8 cellular contexts compared by ENCODE assay signal in the genomic region with DNA sequence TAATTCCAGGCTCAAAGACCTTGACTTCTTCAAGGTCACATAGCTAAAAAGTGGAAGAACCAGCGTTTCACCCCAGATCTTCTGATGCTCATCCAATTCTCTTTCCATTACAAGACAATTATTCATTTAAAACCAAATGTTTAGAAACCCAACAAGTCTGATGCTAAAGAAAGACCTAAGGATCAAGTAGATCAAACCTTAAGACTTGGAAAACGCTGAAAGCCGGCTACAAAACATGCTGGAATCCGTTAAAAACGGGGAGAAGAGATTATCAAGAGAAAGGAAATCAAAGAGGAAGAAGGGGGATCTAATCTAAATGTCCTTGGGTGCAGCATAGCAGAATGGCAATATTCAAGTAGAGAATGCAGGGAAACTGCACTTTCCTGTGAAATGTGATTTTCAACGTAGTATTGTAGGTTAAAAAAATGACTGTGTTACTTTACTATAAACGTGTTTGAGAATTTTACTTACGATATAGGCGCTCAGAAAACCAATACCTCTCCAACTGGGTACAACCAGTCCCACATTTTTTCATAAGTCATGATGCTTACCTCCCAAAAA. TPM values are rescaled to one million over a fixed set of nuclear protein-coding genes. Genes with fewer than 3 reads are reported as not detected.
DNase-seq lines count a peak whose midpoint lies in the region; ATAC-seq and TF ChIP-seq lines count a peak whose summit lies in the region.

No MANE protein-coding gene starts in this region.

- POLR2A ChIA-PET in CD4-positive, alpha-beta memory T cell (lab: Charles Lee; ENCODE audit: partially characterized antibody): no interaction called here

- H3K27me3 Mint-ChIP-seq in CD4-positive, alpha-beta memory T cell: no peaks in the 10 kb centered on the region

- peaks cover 10 to 26% (median 16%) of the 10 kb centered on the region in 4 donors for H3K4me1 Mint-ChIP-seq in CD4-positive, alpha-beta memory T cell

- H3K27me3 ChIP-seq in CD4-positive, alpha-beta memory T cell (ENCODE audit: insufficient read depth, low read length): no peaks in the 10 kb centered on the region
- H3K27me3 ChIP-seq in OCI-LY3 (ENCODE audit: low read depth, low read length): peaks cover 16% of the 10 kb centered on the region
- no peaks in the 10 kb centered on the region for H3K27me3 ChIP-seq in ovary

- TF ChIP-seq CTCF in OCI-LY3 (IDR thresholded peaks at IDR 0.05; ENCODE audit: low read depth, low read length) (no peak), epithelial cell of esophagus (IDR thresholded peaks at IDR 0.05; ENCODE audit: insufficient read depth, low read depth, low read length, missing control alignments) (no peak), ovary (IDR thresholded peaks at IDR 0.05) (no peak)

- H3K27ac ChIP-seq in CD4-positive, alpha-beta memory T cell (ENCODE audit: low read depth, low read length): peak overlapping the region; percentile 26
- H3K27ac ChIP-seq in OCI-LY3 (ENCODE audit: low read length) (no peak overlapping the region), ovary (no peak overlapping the region)

- no peak for TF ChIP-seq EP300 in ovary (IDR thresholded peaks at IDR 0.05)

- 12 to 26% (median 17%) methylated on average over 9 of the region's 9 CpGs for WGBS in ovary, 3 donors

- H3K4me1 ChIP-seq in CD4-positive, alpha-beta memory T cell (ENCODE audit: insufficient read depth, low read length): peaks cover 12% of the 10 kb centered on the region
- H3K4me1 ChIP-seq in OCI-LY3 (ENCODE audit: low read length) (peaks cover 11% of the 10 kb centered on the region), ovary (ENCODE audit: insufficient read depth) (peaks cover 4% of the 10 kb centered on the region)

- H2AFZ ChIP-seq in OCI-LY3 (ENCODE audit: low read depth, low read length): no peak overlapping the region

- ATAC-seq in GM19395 (IDR thresholded peaks at IDR 0.05; ENCODE audit: unreplicated experiment): no peak

- H3K4me2 ChIP-seq in OCI-LY3 (ENCODE audit: low read length): peak overlapping the region; percentile 100

- intact Hi-C loops in CD4-positive, alpha-beta memory T cell (cut with micrococcal nuclease): loop anchor here (2.0 kb wide), 2 partner anchors 37 to 131 kb away; a partner anchor contains a TSS
- intact Hi-C loops in ovary (cut with DNase I): no loop called here

- no peaks in the 10 kb centered on the region for H3K36me3 ChIP-seq in CD4-positive, alpha-beta memory T cell (ENCODE audit: insufficient read depth, low read length)
- H3K36me3 ChIP-seq in OCI-LY3 (replicated peaks; ENCODE audit: low read depth, low read length) (no peaks in the 10 kb centered on the region), ovary (no peaks in the 10 kb centered on the region)

- H3K36me3 Mint-ChIP-seq in CD4-positive, alpha-beta memory T cell: peaks cover 0 to 4% of the 10 kb centered on the region in 2 donors

- H3K9me3 Mint-ChIP-seq in CD4-positive, alpha-beta memory T cell: no peaks in the 10 kb centered on the region

- no peaks in the 10 kb centered on the region for H3K9me3 ChIP-seq in CD4-positive, alpha-beta memory T cell (ENCODE audit: control insufficient read depth in 1 of 2, low read length in 2 of 2)
- H3K9me3 ChIP-seq in OCI-LY3 (ENCODE audit: insufficient read depth, low read length) (no peaks in the 10 kb centered on the region), ovary (no peaks in the 10 kb centered on the region)

- peak overlapping the region; percentile 1 to 55 for H3K4me3 ChIP-seq in CD4-positive, alpha-beta memory T cell (ENCODE audit: low read length in 2 of 2)
- H3K4me3 ChIP-seq in OCI-LY3 (ENCODE audit: low read length): peak overlapping the region; percentile 99
- H3K4me3 ChIP-seq in epithelial cell of esophagus (ENCODE audit: low read length): peak overlapping the region; percentile 72
- H3K4me3 ChIP-seq in ovary: peak overlapping the region; percentile 69

- H4K20me1 ChIP-seq in OCI-LY3 (ENCODE audit: insufficient read depth, low read length): no peaks in the 10 kb centered on the region

- H3K9ac ChIP-seq in OCI-LY3 (ENCODE audit: low read length): peak overlapping the region; percentile 74; the same call in 1 of the 2 replicates

- TF ChIP-seq POLR2A in ovary (IDR thresholded peaks at IDR 0.05): no peak

- peak overlapping the region; percentile 86 to 96 (median 92) for H3K4me3 Mint-ChIP-seq in CD4-positive, alpha-beta memory T cell

- no peak for DNase-seq in CD4-positive, alpha-beta memory T cell
- DNase-seq in epithelial cell of esophagus (ENCODE audit: low read depth) (no peak), ovary (no peak), NCI-H1092 (lab: John Stamatoyannopoulos, UW) (no peak), putamen (ENCODE audit: low spot score) (no peak), GM19238 (ENCODE audit: insufficient read length, low spot score) (no peak)

- CTCF ChIA-PET in CD4-positive, alpha-beta memory T cell (lab: Charles Lee; ENCODE audit: partially characterized antibody): no interaction called here

- peak overlapping the region; percentile 43 to 93 (median 85) for H3K27ac Mint-ChIP-seq in CD4-positive, alpha-beta memory T cell

- peaks cover 5% of the 10 kb centered on the region; the same call in 1 of the 2 replicates for H3K79me2 ChIP-seq in OCI-LY3 (ENCODE audit: low read length)

RNA-seq across cellular contexts. Expression of a gene that starts 1.3 kb away (rescaled TPM):
- 10 to 100 TPM; 23.3 to 30.5 TPM for total RNA-seq in CD4-positive, alpha-beta memory T cell
- polyA plus RNA-seq in CD4-positive, alpha-beta memory T cell: 1 to 10 TPM in 1 of 2 donors, under 1 TPM in 1; 0.72 to 8.2 TPM
- 10 to 100 TPM; 15.0 to 64.8 (median 48.7) TPM for total RNA-seq in ovary
- polyA plus RNA-seq in ovary: 10 to 100 TPM; 17.9 to 27.5 TPM

Comparison
In these comparisons a context has a peak if more than half of its experiments do, and no peak if none do; other contexts are left out.
1. H3K4me3 ChIP-seq: peak in every context shown above with its lines; median percentile 99 in OCI-LY3; 72 in epithelial cell of esophagus; 69 in ovary; 28 in CD4-positive, alpha-beta memory T cell.